Comparison of ENCODE assay signal across 8 cellular contexts in genomic region chr17:38333635-38334295, GRCh38. TPM values are rescaled to one million over a fixed set of nuclear protein-coding genes. Genes with fewer than 3 reads are reported as not detected.
A peak's percentile ranks its signal among the peaks of the same experiment; 100 is the strongest.
DNase-seq lines count a peak whose midpoint lies in the region; ATAC-seq and TF ChIP-seq lines count a peak whose summit lies in the region.

No MANE protein-coding gene starts in this region.

- peak; percentile 71 for TF ChIP-seq CTCF in BJ (IDR thresholded peaks at IDR 0.05; ENCODE audit: insufficient read depth, low read depth, low read length)
- TF ChIP-seq CTCF in SU-DHL-6 (IDR thresholded peaks at IDR 0.05; ENCODE audit: insufficient read depth, low read length, poor library complexity, severe bottlenecking), result peak; percentile 87
- peak; percentile 79 for TF ChIP-seq CTCF in choroid plexus epithelial cell (conservative IDR thresholded peaks at IDR 0.05; ENCODE audit: low read depth, low read length)
- TF ChIP-seq CTCF in ovary (IDR thresholded peaks at IDR 0.05), result no peak
- TF ChIP-seq CTCF in uterus (IDR thresholded peaks at IDR 0.05), result no peak

- no peak overlapping the region for H2AFZ ChIP-seq in GM23248
- no peak overlapping the region for H2AFZ ChIP-seq in SU-DHL-6 (ENCODE audit: low read depth, low read length, severe bottlenecking)
- no peak overlapping the region for H2AFZ ChIP-seq in neuronal stem cell (ENCODE audit: low read length)

- no peak overlapping the region for H3K9ac ChIP-seq in GM23248
- H3K9ac ChIP-seq in SU-DHL-6 (ENCODE audit: low read length), result no peak overlapping the region
- H3K9ac ChIP-seq in neuronal stem cell (ENCODE audit: low read depth, low read length, poor library complexity), result no peak overlapping the region

- no peaks in the 10 kb centered on the region for H3F3A ChIP-seq in GM23248 (ENCODE audit: insufficient read depth)
- no peaks in the 10 kb centered on the region for H3F3A ChIP-seq in SU-DHL-6 (ENCODE audit: insufficient read depth)

- no peak overlapping the region for H3K18ac ChIP-seq in neuronal stem cell (ENCODE audit: low read length)

- TF ChIP-seq EP300 in ovary (IDR thresholded peaks at IDR 0.05), result no peak

- POLR2A ChIA-PET in BJ (lab: Charles Lee), result no interaction called here

- TF ChIP-seq POLR2A in ovary (IDR thresholded peaks at IDR 0.05) (no peak), uterus (IDR thresholded peaks at IDR 0.05) (no peak)

- no peak overlapping the region for H3K14ac ChIP-seq in neuronal stem cell (ENCODE audit: low read length)

- 41 to 42% methylated on average over 12 of the region's 12 CpGs for WGBS in GM23248 (ENCODE audit: low coverage in 1 of 2, low lambda C conversion rate in 2 of 2, missing lambda C conversion rate in 2 of 2), 2 experiments
- WGBS in neuronal stem cell (ENCODE audit: extremely low coverage in 2 of 2, insufficient read length in 2 of 2, insufficient replicate concordance in 1 of 2), 2 donors, result no CpG with 5 or more reads among the region's 12 CpGs
- 40 to 41% (median 40%) methylated on average over 12 of the region's 12 CpGs for WGBS in ovary, 3 donors

- H2BK12ac ChIP-seq in neuronal stem cell (ENCODE audit: low read length), result no peak overlapping the region

- H3K9me2 ChIP-seq in GM23248 (ENCODE audit: insufficient read depth) (no peaks in the 10 kb centered on the region), SU-DHL-6 (replicated peaks; ENCODE audit: insufficient read depth, low read length) (no peaks in the 10 kb centered on the region)

- no peak overlapping the region for H2BK5ac ChIP-seq in neuronal stem cell (ENCODE audit: low read length)

- H3K27me3 ChIP-seq in BJ (ENCODE audit: control insufficient read depth, insufficient read depth, low read length) (peaks cover 19% of the 10 kb centered on the region), GM23248 (replicated peaks; ENCODE audit: insufficient read depth) (no peaks in the 10 kb centered on the region), SU-DHL-6 (ENCODE audit: low read length) (no peaks in the 10 kb centered on the region), neuronal stem cell (ENCODE audit: control insufficient read depth in 3 of 3, insufficient read depth in 3 of 3, low read depth in 1 of 3, low read length in 3 of 3) (peaks cover 0 to 60% (median 0%) of the 10 kb centered on the region in 3 experiments), ovary (no peaks in the 10 kb centered on the region), uterus (no peaks in the 10 kb centered on the region)

- no peaks in the 10 kb centered on the region for H3K79me1 ChIP-seq in neuronal stem cell (ENCODE audit: low read depth, low read length)

- no peak for DNase-seq in BJ (ENCODE audit: low read depth)
- DNase-seq in GM23248, result peak; percentile 38
- DNase-seq in choroid plexus epithelial cell (ENCODE audit: low read depth), result peak; percentile 35
- peak; percentile 64 for DNase-seq in neuronal stem cell (ENCODE audit: low spot score)
- DNase-seq in ovary, result no peak
- no peak for DNase-seq in uterus

- no peak for ATAC-seq in HG03442 (IDR thresholded peaks at IDR 0.05; ENCODE audit: unreplicated experiment)

- intact Hi-C loops in ovary (cut with DNase I), result no loop called here
- intact Hi-C loops in uterus (cut with DNase I; ENCODE audit: low total_unique reads), result no loop called here

- H3K79me2 ChIP-seq in GM23248 (ENCODE audit: insufficient read depth), result no peaks in the 10 kb centered on the region
- H3K79me2 ChIP-seq in SU-DHL-6 (ENCODE audit: insufficient read depth, low read length), result no peaks in the 10 kb centered on the region

- no peak overlapping the region for H2BK120ac ChIP-seq in neuronal stem cell (ENCODE audit: low read depth, low read length)

- H4K8ac ChIP-seq in neuronal stem cell (ENCODE audit: low read depth, low read length), result no peak overlapping the region

- no peak overlapping the region for H3K4ac ChIP-seq in neuronal stem cell (ENCODE audit: low read length)

- in situ Hi-C loops in GM23248 (cut with MboI), result no loop called here

- no peak overlapping the region for H3K4me3 ChIP-seq in BJ (ENCODE audit: low read depth, low read length)
- no peak overlapping the region for H3K4me3 ChIP-seq in GM23248
- H3K4me3 ChIP-seq in SU-DHL-6 (ENCODE audit: insufficient read depth, low read length, poor library complexity, severe bottlenecking), result no peak overlapping the region
- no peak overlapping the region for H3K4me3 ChIP-seq in choroid plexus epithelial cell (ENCODE audit: low read depth, low read length)
- no peak overlapping the region for H3K4me3 ChIP-seq in neuronal stem cell (ENCODE audit: low read length in 2 of 2)
- no peak overlapping the region for H3K4me3 ChIP-seq in ovary
- no peak overlapping the region for H3K4me3 ChIP-seq in uterus

- peak overlapping the region; percentile 12 for H2BK15ac ChIP-seq in neuronal stem cell (ENCODE audit: low read length)

- H3K36me3 ChIP-seq in BJ (ENCODE audit: control insufficient read depth, insufficient read depth, low read length) (no peaks in the 10 kb centered on the region), GM23248 (ENCODE audit: low read depth) (no peaks in the 10 kb centered on the region), SU-DHL-6 (ENCODE audit: low read length) (no peaks in the 10 kb centered on the region), neuronal stem cell (replicated peaks in 1 of 2; ENCODE audit: control insufficient read depth in 2 of 2, insufficient read depth in 2 of 2, low read length in 2 of 2) (no peaks in the 10 kb centered on the region), ovary (no peaks in the 10 kb centered on the region), uterus (no peaks in the 10 kb centered on the region)

- H4K20me1 ChIP-seq in GM23248 (ENCODE audit: insufficient read depth) (no peaks in the 10 kb centered on the region), SU-DHL-6 (ENCODE audit: low read depth, low read length) (no peaks in the 10 kb centered on the region)

- no peak overlapping the region for H3K23ac ChIP-seq in neuronal stem cell (ENCODE audit: low read depth, low read length, poor library complexity)

- no peak overlapping the region for H4K91ac ChIP-seq in neuronal stem cell (ENCODE audit: low read depth, low read length, poor library complexity)

- no peak overlapping the region for H3K27ac ChIP-seq in GM23248
- no peak overlapping the region for H3K27ac ChIP-seq in SU-DHL-6 (ENCODE audit: low read depth, low read length)
- H3K27ac ChIP-seq in neuronal stem cell (replicated peaks; ENCODE audit: low read length), result no peak overlapping the region
- no peak overlapping the region for H3K27ac ChIP-seq in ovary
- no peak overlapping the region for H3K27ac ChIP-seq in uterus

- CTCF ChIA-PET in BJ (lab: Yijun Ruan, JAX), result interaction anchor here (0.8 to 5.3 kb wide), 9 partner anchors 9 to 81 kb away, joined by 3 to 52 read pairs (median 6); partner anchors contain the start of genes GPR179 and SOCS7

- H3K4me2 ChIP-seq in GM23248 (ENCODE audit: unreplicated experiment) (no peak overlapping the region), SU-DHL-6 (ENCODE audit: low read depth, low read length, poor library complexity, severe bottlenecking) (no peak overlapping the region), neuronal stem cell (ENCODE audit: insufficient read depth, low read length, poor library complexity, severe bottlenecking) (no peak overlapping the region)

- H2AK5ac ChIP-seq in neuronal stem cell (ENCODE audit: low read depth, low read length), result peak overlapping the region; percentile 91

- no peaks in the 10 kb centered on the region for H3K4me1 ChIP-seq in GM23248 (ENCODE audit: insufficient read depth)
- H3K4me1 ChIP-seq in neuronal stem cell (ENCODE audit: control insufficient read depth in 2 of 2, insufficient read depth in 1 of 2, low read depth in 1 of 2, low read length in 2 of 2), result peaks cover 0 to 3% of the 10 kb centered on the region in 2 donors
- no peaks in the 10 kb centered on the region for H3K4me1 ChIP-seq in ovary (ENCODE audit: insufficient read depth)
- no peaks in the 10 kb centered on the region for H3K4me1 ChIP-seq in uterus

- H3K9me3 ChIP-seq in GM23248 (ENCODE audit: low read depth) (no peaks in the 10 kb centered on the region), SU-DHL-6 (ENCODE audit: insufficient read depth, low read length) (no peaks in the 10 kb centered on the region), neuronal stem cell (replicated peaks in 1 of 2; ENCODE audit: control insufficient read depth in 2 of 2, insufficient read depth in 1 of 2, low read depth in 1 of 2, low read length in 2 of 2) (no peaks in the 10 kb centered on the region), ovary (no peaks in the 10 kb centered on the region), uterus (no peaks in the 10 kb centered on the region)

RNA-seq across cellular contexts. Expression of gene GPR179, which starts 10.0 kb away (rescaled TPM):
- polyA plus RNA-seq in BJ (2011; rRNA removed), result 0.01 TPM in 1 of 2 replicates, not detected in the other
- polyA minus RNA-seq in BJ (2011; rRNA and poly(A)+ RNA removed), result not detected in 2 replicates
- total RNA-seq in GM23248 (2014; rRNA removed; shearing (Covaris generic)), result not detected in 2 replicates
- not detected in 2 replicates for polyA plus RNA-seq in GM23248 (2016; fragmentation: Nextera tagmentation; extraction: Ambion mirVana)
- polyA plus RNA-seq in neuronal stem cell (2013, experiment 1 of 2), result 0.03 TPM
- 0.04 TPM for polyA plus RNA-seq in neuronal stem cell (2013, experiment 2 of 2)
- under 1 TPM in 6 of 7 donors, not detected in 1; 0.05 to 0.15 (median 0.12) TPM for total RNA-seq in ovary
- polyA plus RNA-seq in ovary, result under 1 TPM; 0.02 to 0.08 TPM
- total RNA-seq in uterus, result 1 to 10 TPM in 1 of 4 donors, under 1 TPM in 2, not detected in 1; 0.12 to 5.3 (median 0.97) TPM

RNA-seq across cellular contexts. Expression of gene SOCS7, which starts 17.9 kb away (rescaled TPM):
- polyA plus RNA-seq in BJ (2011; rRNA removed) (7.4 and 9.2 TPM in 2 replicates), GM23248 (2016; fragmentation: Nextera tagmentation; extraction: Ambion mirVana) (1.3 TPM in 2 replicates), ovary (10 to 100 TPM in 1 of 2 donors, 1 to 10 TPM in 1; 8.9 to 11.2 TPM)
- polyA minus RNA-seq in BJ (2011; rRNA and poly(A)+ RNA removed), result 14.9 and 16.2 TPM in 2 replicates
- 6.8 and 9.9 TPM in 2 replicates for total RNA-seq in GM23248 (2014; rRNA removed; shearing (Covaris generic))
- polyA plus RNA-seq in neuronal stem cell (2013, experiment 1 of 2), result 16.3 TPM
- polyA plus RNA-seq in neuronal stem cell (2013, experiment 2 of 2), result 16.6 TPM
- total RNA-seq in ovary (10 to 100 TPM; 12.8 to 23.8 (median 21.1) TPM), uterus (10 to 100 TPM in 2 of 4 donors, 1 to 10 TPM in 2; 2.6 to 24.5 (median 14.6) TPM)

RNA-seq across cellular contexts. Expression of gene MRPL45, which starts 36.8 kb away (rescaled TPM):
- polyA plus RNA-seq in BJ (2011; rRNA removed) (58.9 and 76.4 TPM in 2 replicates), GM23248 (2016; fragmentation: Nextera tagmentation; extraction: Ambion mirVana) (29.5 and 32.0 TPM in 2 replicates), ovary (10 to 100 TPM; 40.6 to 74.5 TPM)
- 21.0 and 31.8 TPM in 2 replicates for polyA minus RNA-seq in BJ (2011; rRNA and poly(A)+ RNA removed)
- total RNA-seq in GM23248 (2014; rRNA removed; shearing (Covaris generic)), result 30.0 and 42.6 TPM in 2 replicates
- 55.5 TPM for polyA plus RNA-seq in neuronal stem cell (2013, experiment 1 of 2)
- polyA plus RNA-seq in neuronal stem cell (2013, experiment 2 of 2), result 56.9 TPM
- total RNA-seq in ovary (10 to 100 TPM; 24.5 to 40.8 (median 33.8) TPM), uterus (10 to 100 TPM in 3 of 4 donors, 1 to 10 TPM in 1; 6.7 to 32.3 (median 19.0) TPM)

Comparison
In these comparisons a context has a peak if more than half of its experiments do, and no peak if none do; other contexts are left out.
1. DNase-seq: peak in GM23248 (single experiment), choroid plexus epithelial cell (single experiment) and neuronal stem cell (single experiment); none in BJ (single experiment), ovary (0 of 5) and uterus (0 of 2).
2. CTCF ChIP-seq: peak in BJ (single experiment), SU-DHL-6 (single experiment) and choroid plexus epithelial cell (single experiment); none in ovary (0 of 3) and uterus (0 of 4).